Comparison of ENCODE assay signal across 25 cellular contexts in genomic region chr22:34333285-34333684, GRCh38.
DNase-seq lines count a peak whose midpoint lies in the region; ATAC-seq, FAIRE-seq and TF ChIP-seq lines count a peak whose summit lies in the region.
"Had no signal": no experiment of that assay in that cellular context is flagged by ENCODE, and none has a peak within 500 bp of the region (broad histone marks: within the 10 kb centered on the region; RNA-seq: fewer than 3 reads in every experiment).

No MANE protein-coding gene starts in this region.

- H3K4me3 Mint-ChIP-seq in GM23338, result no peak overlapping the region
- H3K4me3 Mint-ChIP-seq: CD14-positive monocyte; CD4-positive, alpha-beta T cell; CD8-positive, alpha-beta memory T cell; HFFc6 had no signal

- H2AFZ ChIP-seq in GM23338 (no peak overlapping the region), Karpas-422 (ENCODE audit: low read length) (no peak overlapping the region), H1 (ENCODE audit: low read length) (no peak overlapping the region)

- no peak overlapping the region for H4K5ac ChIP-seq in H1 (ENCODE audit: insufficient read length, low read depth, low read length)

- DNase-seq in GM23338 (ENCODE audit: low spot score) (peak; percentile 16), Karpas-422 (peak; percentile 43), H1 (ENCODE audit: low read depth in 1 of 2, low spot score in 2 of 2) (no peak), iPS DF 4.7 (ENCODE audit: extremely low read depth, low spot score) (peak; percentile 9), OCI-M2 (lab: John Stamatoyannopoulos, UW; ENCODE audit: unreplicated experiment) (no peak), ecto neural progenitor cell (ENCODE audit: low spot score) (no peak), glomerular visceral epithelial cell (ENCODE audit: extremely low spot score) (no peak)
- DNase-seq: 8988T; ACHN; AML-193; BE2C; CD4-positive, alpha-beta T cell; CD8-positive, alpha-beta memory T cell; DMS 273 treated with DMSO at 0.1 percent for 48 hours; DMS79; EL; GDM1; HFFc6 had no signal

- 91% methylated on average over 4 of the region's 4 CpGs; no CpG with 5 or more reads in 1 of the 2 experiments for whole genome bisulfite sequencing in H1 (ENCODE audit: extremely low coverage in 1 of 2, insufficient coverage in 1 of 2, insufficient read length in 1 of 2, insufficient replicate concordance in 2 of 2, low coverage in 1 of 2, low lambda C conversion rate in 2 of 2, missing lambda C conversion rate in 1 of 2), 2 experiments

- H3K27ac ChIP-seq in GM23338 (ENCODE audit: low read depth) (no peak overlapping the region), Karpas-422 (ENCODE audit: low read length) (no peak overlapping the region), H1 (ENCODE audit: low read depth, low read length) (no peak overlapping the region)
- H3K27ac ChIP-seq: A549; BLaER1 treated with 17β-estradiol and CSF1 and Interleukin-3, amounts not matched to agents 10 nM and 100 nM had no signal

- POLR2A ChIA-PET in H1 (lab: Charles Lee; ENCODE audit: partially characterized antibody), result no interaction called here

- no peak overlapping the region for H3K14ac ChIP-seq in H1 (ENCODE audit: insufficient read length)

- no peaks in the 10 kb centered on the region for H3K4me1 ChIP-seq in GM23338 (ENCODE audit: insufficient read depth)
- H3K4me1 ChIP-seq in Karpas-422 (ENCODE audit: low read length), result no peaks in the 10 kb centered on the region
- H3K4me1 ChIP-seq in H1 (replicated peaks in 1 of 4; ENCODE audit: control insufficient read depth in 3 of 4, insufficient read depth in 4 of 4, low read length in 3 of 4), result no peaks in the 10 kb centered on the region
- H3K4me1 ChIP-seq: A549; BE2C; BLaER1 treated with 17β-estradiol and CSF1 and Interleukin-3, amounts not matched to agents 10 nM and 100 nM; HAP-1 had no signal

- no peak overlapping the region for H3K56ac ChIP-seq in H1 (replicated peaks; ENCODE audit: insufficient read length, low read depth, low read length)

- H2BK15ac ChIP-seq in H1 (ENCODE audit: low read length), result no peak overlapping the region

- H3K4me1 Mint-ChIP-seq in GM23338, result no peaks in the 10 kb centered on the region
- H3K4me1 Mint-ChIP-seq: CD14-positive monocyte; CD8-positive, alpha-beta memory T cell had no signal

- peak; percentile 30 to 52 for TF ChIP-seq CTCF in GM23338 (conservative IDR thresholded peaks at IDR 0.05; ENCODE audit: low read depth in 2 of 2)
- TF ChIP-seq CTCF in H1 (IDR thresholded peaks at IDR 0.05; ENCODE audit: control extremely low read depth in 1 of 3, insufficient read depth in 1 of 3, low read depth in 1 of 3, low read length in 3 of 3), result peak; percentile 21 to 37 (median 33); a peak in 3 of 4 replicates

- no peak for FAIRE-seq in H1 (lab: Jason Lieb, UNC)
- FAIRE-seq: A549, D721Med, GM12878, GM19239 had no signal

- no peak overlapping the region for H2AK5ac ChIP-seq in H1 (ENCODE audit: low read depth, low read length)

- H4K8ac ChIP-seq in H1 (ENCODE audit: extremely low read depth, insufficient read depth, low read length), result no peak overlapping the region

- H2BK20ac ChIP-seq in H1 (ENCODE audit: low read length), result no peak overlapping the region

- H3K4me2 ChIP-seq in GM23338 (no peak overlapping the region), Karpas-422 (ENCODE audit: low read depth, low read length, poor library complexity, severe bottlenecking) (no peak overlapping the region), H1 (ENCODE audit: insufficient read depth in 1 of 2, low read depth in 2 of 2, low read length in 2 of 2) (no peak overlapping the region)
- H3K4me2 ChIP-seq: A549; BLaER1 treated with 17β-estradiol and CSF1 and Interleukin-3, amounts not matched to agents 10 nM and 100 nM had no signal

- no peaks in the 10 kb centered on the region for H3K79me2 ChIP-seq in GM23338 (replicated peaks; ENCODE audit: insufficient read depth)
- H3K79me2 ChIP-seq in Karpas-422 (ENCODE audit: low read length), result no peaks in the 10 kb centered on the region
- no peaks in the 10 kb centered on the region for H3K79me2 ChIP-seq in H1 (ENCODE audit: control insufficient read depth in 1 of 2, insufficient read depth in 2 of 2, low read length in 2 of 2)

- H2BK5ac ChIP-seq in H1 (ENCODE audit: low read depth, low read length), result no peak overlapping the region

- H3K36me3 ChIP-seq in GM23338 (ENCODE audit: insufficient read depth) (no peaks in the 10 kb centered on the region; the same call in 1 of the 2 replicates), Karpas-422 (ENCODE audit: insufficient read depth, low read length) (no peaks in the 10 kb centered on the region), H1 (ENCODE audit: control insufficient read depth in 2 of 4, insufficient read depth in 4 of 4, low read length in 3 of 4) (no peaks in the 10 kb centered on the region)
- H3K36me3 ChIP-seq: BE2C; BLaER1 treated with 17β-estradiol and CSF1 and Interleukin-3, amounts not matched to agents 10 nM and 100 nM; HAP-1 had no signal

- no peaks in the 10 kb centered on the region for H3K27me3 ChIP-seq in GM23338 (ENCODE audit: insufficient read depth)
- no peaks in the 10 kb centered on the region for H3K27me3 ChIP-seq in Karpas-422 (ENCODE audit: low read length)
- no peaks in the 10 kb centered on the region for H3K27me3 ChIP-seq in H1 (replicated peaks in 1 of 4; ENCODE audit: control insufficient read depth in 3 of 4, extremely low read depth in 1 of 4, insufficient read depth in 3 of 4, low read length in 3 of 4)
- H3K27me3 ChIP-seq: BE2C; BLaER1 treated with 17β-estradiol and CSF1 and Interleukin-3, amounts not matched to agents 10 nM and 100 nM had no signal

- no peak overlapping the region for H4K91ac ChIP-seq in H1 (replicated peaks; ENCODE audit: insufficient read length, low read length)

- H3K4ac ChIP-seq in H1 (replicated peaks; ENCODE audit: insufficient read length, low read depth, low read length), result no peak overlapping the region

- no peak overlapping the region for H3K23ac ChIP-seq in H1 (ENCODE audit: insufficient read length)

- TF ChIP-seq POLR2A in H1 (IDR thresholded peaks at IDR 0.05; ENCODE audit: control extremely low read depth in 1 of 2, low read depth in 2 of 2, low read length in 2 of 2), result no peak

- no peaks in the 10 kb centered on the region for H3K9me2 ChIP-seq in GM23338 (ENCODE audit: insufficient read depth)
- no peaks in the 10 kb centered on the region for H3K9me2 ChIP-seq in Karpas-422 (replicated peaks; ENCODE audit: insufficient read depth, low read length)

- H4K20me1 ChIP-seq in GM23338 (replicated peaks; ENCODE audit: insufficient read depth) (no peaks in the 10 kb centered on the region), Karpas-422 (ENCODE audit: insufficient read depth, low read depth, low read length) (no peaks in the 10 kb centered on the region), H1 (replicated peaks in 1 of 2; ENCODE audit: control insufficient read depth in 1 of 2, insufficient read depth in 2 of 2, low read length in 2 of 2) (no peaks in the 10 kb centered on the region)
- H4K20me1 ChIP-seq: BLaER1 treated with 17β-estradiol and CSF1 and Interleukin-3, amounts not matched to agents 10 nM and 100 nM had no signal

- no peak overlapping the region for H3K18ac ChIP-seq in H1 (ENCODE audit: extremely low read depth, low read length)

- H3K23me2 ChIP-seq in H1 (ENCODE audit: low read depth, low read length), result no peaks in the 10 kb centered on the region

- no peak overlapping the region for H2BK12ac ChIP-seq in H1 (ENCODE audit: low read depth, low read length)

- H3K27me3 Mint-ChIP-seq in GM23338 (ENCODE audit: insufficient read depth, low read depth, poor library complexity), result peaks cover 3% of the 10 kb centered on the region
- H3K27me3 Mint-ChIP-seq: CD4-positive, alpha-beta T cell; CD8-positive, alpha-beta memory T cell had no signal

- no peak overlapping the region for H3K27ac Mint-ChIP-seq in GM23338
- H3K27ac Mint-ChIP-seq: CD14-positive monocyte; CD4-positive, alpha-beta T cell; HFFc6 had no signal

- CTCF ChIA-PET in H1 (lab: Charles Lee; ENCODE audit: partially characterized antibody), result no interaction called here

- no peaks in the 10 kb centered on the region for H3K79me1 ChIP-seq in H1 (ENCODE audit: low read depth, low read length)

- ATAC-seq in GM23338, result no peak
- ATAC-seq: A549, GM12878 had no signal

- no peak for TF ChIP-seq EP300 in H1 (IDR thresholded peaks at IDR 0.05; ENCODE audit: borderline replicate concordance in 1 of 2, low read depth in 2 of 2, low read length in 2 of 2)

- peaks cover 14% of the 10 kb centered on the region for H3K36me3 Mint-ChIP-seq in GM23338 (ENCODE audit: low read depth)
- H3K36me3 Mint-ChIP-seq: CD14-positive monocyte; CD8-positive, alpha-beta memory T cell had no signal

- peaks cover 4% of the 10 kb centered on the region for H3K9me3 ChIP-seq in Karpas-422 (ENCODE audit: low read length)
- H3K9me3 ChIP-seq in H1 (ENCODE audit: insufficient read depth in 2 of 2, low read depth in 1 of 2, low read length in 1 of 2), result peaks cover 14 to 16% of the 10 kb centered on the region in 2 experiments
- H3K9me3 ChIP-seq: A549, BE2C, HAP-1 had no signal

- TF ChIP-seq RAD21 in H1 (IDR thresholded peaks at IDR 0.05 in 1 of 2, conservative IDR thresholded peaks at IDR 0.05 in 1 of 2; ENCODE audit: low read depth in 2 of 2, low read length in 2 of 2), result peak; percentile 56 to 71

- peaks cover 72% of the 10 kb centered on the region for H3K9me3 Mint-ChIP-seq in GM23338

- H2BK120ac ChIP-seq in H1 (replicated peaks; ENCODE audit: low read depth, low read length), result no peak overlapping the region

- no peaks in the 10 kb centered on the region for H3F3A ChIP-seq in GM23338 (replicated peaks; ENCODE audit: low read depth)

- H3K4me3 ChIP-seq in GM23338 (no peak overlapping the region), Karpas-422 (ENCODE audit: low read length) (no peak overlapping the region), H1 (ENCODE audit: extremely low read depth in 1 of 4, insufficient read depth in 2 of 4, low read depth in 3 of 4, low read length in 4 of 4) (no peak overlapping the region)
- H3K4me3 ChIP-seq: A549; BLaER1 treated with 17β-estradiol and CSF1 and Interleukin-3, amounts not matched to agents 10 nM and 100 nM; GM12878; HAP-1 had no signal

- H3K9ac ChIP-seq in Karpas-422 (ENCODE audit: low read length), result no peak overlapping the region
- no peak overlapping the region for H3K9ac ChIP-seq in H1 (replicated peaks in 1 of 4; ENCODE audit: extremely low read depth in 1 of 4, low read depth in 3 of 4, low read length in 3 of 4)
- H3K9ac ChIP-seq: BLaER1 treated with 17β-estradiol and CSF1 and Interleukin-3, amounts not matched to agents 10 nM and 100 nM had no signal

TF ChIP-seq in GM23338, 12 proteins besides CTCF, POLR2A, EP300 and RAD21 (continues in another document):
- TF ChIP-seq ZNF331 (CRISPR knock-in tag; IDR thresholded peaks at IDR 0.05; ENCODE audit: low read depth) (no peak), EZH2 (IDR thresholded peaks at IDR 0.05; ENCODE audit: low read depth, unreplicated experiment) (no peak), POLR2AphosphoS5 (IDR thresholded peaks at IDR 0.05; ENCODE audit: low read depth) (no peak), EZH2phosphoT487 (IDR thresholded peaks at IDR 0.05; ENCODE audit: unreplicated experiment) (no peak)

TF ChIP-seq in H1, 55 proteins besides CTCF, POLR2A, EP300 and RAD21 (continues in another document):
- TF ChIP-seq RXRA (IDR thresholded peaks at IDR 0.05; ENCODE audit: insufficient read depth, low read depth, low read length), result no peak
- no peak for TF ChIP-seq SP1 (IDR thresholded peaks at IDR 0.05; ENCODE audit: low read depth, low read length)
- no peak for TF ChIP-seq NANOG (IDR thresholded peaks at IDR 0.05; ENCODE audit: insufficient read depth, low read depth, low read length, poor library complexity, severe bottlenecking)
- no peak for TF ChIP-seq CBX5 (IDR thresholded peaks at IDR 0.05; ENCODE audit: low read depth, low read length)

Comparison
In these comparisons a context has a peak if more than half of its experiments do, and no peak if none do; other contexts are left out.
1. DNase-seq: peak in GM23338 (single experiment), Karpas-422 (single experiment) and iPS DF 4.7 (single experiment); none in H1 (0 of 2), OCI-M2 (single experiment), ecto neural progenitor cell (single experiment) and glomerular visceral epithelial cell (single experiment).